In the genomic region with DNA sequence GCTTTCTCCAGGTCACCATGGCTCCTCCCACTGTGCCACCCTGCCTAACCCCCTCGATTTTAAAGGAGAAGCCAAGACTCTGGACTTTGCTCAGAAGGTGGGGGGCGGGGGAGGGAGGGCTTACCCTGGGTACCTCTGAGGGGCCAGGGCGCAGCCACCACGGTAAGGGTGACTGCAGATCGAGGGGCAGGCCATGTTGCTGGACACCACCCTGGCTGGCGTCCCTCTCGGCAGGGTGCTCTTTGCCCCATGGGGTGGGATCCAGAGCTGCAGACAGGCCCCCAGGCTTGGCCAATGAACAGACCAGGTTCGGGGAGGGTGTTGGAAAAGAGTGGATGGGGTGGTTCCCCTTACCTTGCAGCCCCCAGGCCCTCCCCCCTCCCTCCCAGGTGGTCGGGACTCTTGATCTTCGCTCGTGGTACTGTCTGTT, we compare ENCODE assay signal across 1 cellular context.
TF ChIP-seq lines count a peak whose summit lies in the region.

No MANE protein-coding gene starts in this region.

TF ChIP-seq in IMR-90, 13 proteins besides CTCF, POLR2A, EP300 and RAD21 (continued from another document):
- TF ChIP-seq FOS (IDR thresholded peaks at IDR 0.05; ENCODE audit: low read depth, low read length) (no peak), SMC3 (IDR thresholded peaks at IDR 0.05; ENCODE audit: low read depth, low read length) (no peak), BHLHE40 (IDR thresholded peaks at IDR 0.05; ENCODE audit: low read depth, low read length) (no peak), MXI1 (IDR thresholded peaks at IDR 0.05; ENCODE audit: borderline replicate concordance, low read depth, low read length) (no peak), RFX5 (IDR thresholded peaks at IDR 0.05; ENCODE audit: low read depth, low read length) (no peak), MAFK (IDR thresholded peaks at IDR 0.05; ENCODE audit: low read depth, low read length) (no peak), MAZ (IDR thresholded peaks at IDR 0.05; ENCODE audit: borderline replicate concordance, low read depth, low read length) (no peak), CHD1 (IDR thresholded peaks at IDR 0.05; ENCODE audit: low read depth, low read length) (no peak), CEBPB (IDR thresholded peaks at IDR 0.05; ENCODE audit: low read depth, low read length) (no peak), NFE2L2 (IDR thresholded peaks at IDR 0.05; ENCODE audit: low read depth, low read length) (no peak), RCOR1 (IDR thresholded peaks at IDR 0.05; ENCODE audit: insufficient replicate concordance, low read length) (no peak)
- TF ChIP-seq, protein P1, sequence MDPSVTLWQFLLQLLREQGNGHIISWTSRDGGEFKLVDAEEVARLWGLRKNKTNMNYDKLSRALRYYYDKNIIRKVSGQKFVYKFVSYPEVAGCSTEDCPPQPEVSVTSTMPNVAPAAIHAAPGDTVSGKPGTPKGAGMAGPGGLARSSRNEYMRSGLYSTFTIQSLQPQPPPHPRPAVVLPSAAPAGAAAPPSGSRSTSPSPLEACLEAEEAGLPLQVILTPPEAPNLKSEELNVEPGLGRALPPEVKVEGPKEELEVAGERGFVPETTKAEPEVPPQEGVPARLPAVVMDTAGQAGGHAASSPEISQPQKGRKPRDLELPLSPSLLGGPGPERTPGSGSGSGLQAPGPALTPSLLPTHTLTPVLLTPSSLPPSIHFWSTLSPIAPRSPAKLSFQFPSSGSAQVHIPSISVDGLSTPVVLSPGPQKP (IDR thresholded peaks at IDR 0.05; ENCODE audit: borderline replicate concordance, low read depth, low read length): no peak
